Comparison of ENCODE assay signal across 16 cellular contexts in genomic region chr5:114319236-114319635, GRCh38. TPM values are rescaled to one million over a fixed set of nuclear protein-coding genes. Genes with fewer than 3 reads are reported as not detected.
A peak's percentile ranks its signal among the peaks of the same experiment; 100 is the strongest.
DNase-seq lines count a peak whose midpoint lies in the region; ATAC-seq and TF ChIP-seq lines count a peak whose summit lies in the region.
"Had no signal": no experiment of that assay in that cellular context is flagged by ENCODE, and none has a peak within 500 bp of the region (broad histone marks: within the 10 kb centered on the region; RNA-seq: fewer than 3 reads in every experiment).

No MANE protein-coding gene starts in this region.

- H3K27ac ChIP-seq in left ventricle myocardium inferior (replicated peaks) (peak overlapping the region; percentile 73), heart right ventricle (peak overlapping the region in 5 of 10 donors; percentile 28 to 81 (median 53)), foreskin keratinocyte (peak overlapping the region; percentile 65), trophoblast cell (ENCODE audit: low read depth, low read length) (no peak overlapping the region)
- H3K27ac ChIP-seq: 22Rv1 had no signal

- no peaks in the 10 kb centered on the region for H3K79me1 ChIP-seq in trophoblast cell (ENCODE audit: low read length)

- no peak overlapping the region for H2BK5ac ChIP-seq in trophoblast cell (ENCODE audit: low read depth, low read length, poor library complexity)

- no peak overlapping the region for H4K91ac ChIP-seq in trophoblast cell (ENCODE audit: low read depth, low read length)

- CTCF ChIA-PET in HEK293T (lab: Yijun Ruan, JAX) = no interaction called here

- no peak overlapping the region for H3K9ac ChIP-seq in trophoblast cell (ENCODE audit: low read length)

- H3K27me3 ChIP-seq in left ventricle myocardium inferior (ENCODE audit: low read depth) (no peaks in the 10 kb centered on the region), heart right ventricle (no peaks in the 10 kb centered on the region), foreskin keratinocyte (peaks cover 3% of the 10 kb centered on the region), trophoblast cell (ENCODE audit: insufficient read depth, low read length) (no peaks in the 10 kb centered on the region)

- H3K36me3 Mint-ChIP-seq in HFFc6 (ENCODE audit: low read depth) = peaks cover 23% of the 10 kb centered on the region

- no peak overlapping the region for H2BK12ac ChIP-seq in trophoblast cell (ENCODE audit: low read length)

- no peaks in the 10 kb centered on the region for H3K9me3 ChIP-seq in left ventricle myocardium inferior (replicated peaks)
- H3K9me3 ChIP-seq in heart right ventricle = no peaks in the 10 kb centered on the region
- no peaks in the 10 kb centered on the region for H3K9me3 ChIP-seq in trophoblast cell (ENCODE audit: insufficient read depth, low read depth, low read length)

- H3K79me2 ChIP-seq in trophoblast cell (ENCODE audit: control insufficient read depth, insufficient read depth, low read length, poor library complexity) = no peaks in the 10 kb centered on the region

- no peaks in the 10 kb centered on the region for H3K9me3 Mint-ChIP-seq in HFFc6
- H3K9me3 Mint-ChIP-seq: CD4-positive, alpha-beta T cell; GM23338 had no signal

- peaks cover 70% of the 10 kb centered on the region for H3K4me1 Mint-ChIP-seq in HFFc6 (ENCODE audit: low read depth)
- H3K4me1 Mint-ChIP-seq: GM23338 had no signal

- H3K18ac ChIP-seq in trophoblast cell (ENCODE audit: low read length) = no peak overlapping the region

- ATAC-seq in heart right ventricle (no peak), foreskin keratinocyte (peak; percentile 41), GM21528 (IDR thresholded peaks at IDR 0.05; ENCODE audit: low FRiP score, unreplicated experiment) (no peak)
- ATAC-seq: GM12878, GM23338 had no signal

- H3K4me3 Mint-ChIP-seq in HFFc6 = no peak overlapping the region; the same call in 1 of the 2 replicates
- H3K4me3 Mint-ChIP-seq: CD4-positive, alpha-beta T cell; GM23338 had no signal

- no peak for TF ChIP-seq CTCF in left ventricle myocardium inferior (IDR thresholded peaks at IDR 0.05; ENCODE audit: borderline replicate concordance)
- TF ChIP-seq CTCF in heart right ventricle (IDR thresholded peaks at IDR 0.05) = no peak
- no peak for TF ChIP-seq CTCF in HFFc6 (IDR thresholded peaks at IDR 0.05)
- TF ChIP-seq CTCF in foreskin keratinocyte (conservative IDR thresholded peaks at IDR 0.05) = no peak

- no peak overlapping the region for H3K4ac ChIP-seq in trophoblast cell (ENCODE audit: low read depth, low read length)

- H2AFZ ChIP-seq in trophoblast cell (ENCODE audit: insufficient read depth, low read length, poor library complexity) = no peak overlapping the region
- H2AFZ ChIP-seq: GM23338 had no signal

- no peak overlapping the region for H3K4me2 ChIP-seq in trophoblast cell (ENCODE audit: low read length)
- H3K4me2 ChIP-seq: GM23338 had no signal

- H2BK120ac ChIP-seq in trophoblast cell (ENCODE audit: insufficient read depth, low read length, poor library complexity) = no peak overlapping the region

- no peak overlapping the region for H3K4me3 ChIP-seq in left ventricle myocardium inferior
- no peak overlapping the region for H3K4me3 ChIP-seq in heart right ventricle
- no peak overlapping the region for H3K4me3 ChIP-seq in trophoblast cell (ENCODE audit: low read depth, low read length)
- H3K4me3 ChIP-seq: GM12878, GM23338 had no signal

- no peaks in the 10 kb centered on the region for H3K36me3 ChIP-seq in left ventricle myocardium inferior
- no peaks in the 10 kb centered on the region for H3K36me3 ChIP-seq in heart right ventricle
- H3K36me3 ChIP-seq in trophoblast cell (ENCODE audit: control insufficient read depth in 1 of 2, insufficient read depth in 2 of 2, low read length in 2 of 2) = no peaks in the 10 kb centered on the region

- H3K4me1 ChIP-seq in left ventricle myocardium inferior (peaks cover 24% of the 10 kb centered on the region), heart right ventricle (peaks cover 0 to 37% (median 0%) of the 10 kb centered on the region in 9 donors), foreskin keratinocyte (peaks cover 11% of the 10 kb centered on the region), trophoblast cell (ENCODE audit: control insufficient read depth in 1 of 2, insufficient read depth in 2 of 2, low read length in 2 of 2) (no peaks in the 10 kb centered on the region)

- H4K12ac ChIP-seq in trophoblast cell (ENCODE audit: low read depth, low read length) = no peak overlapping the region

- H3K27me3 Mint-ChIP-seq in HFFc6 (ENCODE audit: insufficient read depth) = no peaks in the 10 kb centered on the region
- H3K27me3 Mint-ChIP-seq: CD4-positive, alpha-beta T cell had no signal

- no peak overlapping the region for H3K23ac ChIP-seq in trophoblast cell (ENCODE audit: low read length)

- H4K8ac ChIP-seq in trophoblast cell (ENCODE audit: low read depth, low read length) = no peak overlapping the region

- peak overlapping the region; percentile 93; the same call in 1 of the 2 replicates for H3K27ac Mint-ChIP-seq in HFFc6
- H3K27ac Mint-ChIP-seq: CD4-positive, alpha-beta T cell; GM23338 had no signal

- no peak overlapping the region for H2AK5ac ChIP-seq in trophoblast cell (ENCODE audit: low read length)

- 73 to 76% methylated on average over 1 of the region's 1 CpG for WGBS in heart right ventricle, 2 donors
- no CpG with 5 or more reads among the region's 1 CpG for whole genome bisulfite sequencing in trophoblast cell (ENCODE audit: extremely low coverage, insufficient coverage, insufficient read length)

- intact Hi-C loops in left ventricle myocardium inferior (cut with micrococcal nuclease) (no loop called here), heart right ventricle (cut with DNase I) (loop anchor here in 2 of 10 donors (10.0 kb wide), 2 partner anchors 126 to 134 kb away; no protein-coding TSS in a partner anchor)

- POLR2A ChIA-PET in HEK293T (lab: Yijun Ruan, JAX) = no interaction called here

- H3K14ac ChIP-seq in trophoblast cell (ENCODE audit: low read length) = peak overlapping the region; percentile 24

- no peak for DNase-seq in left ventricle myocardium inferior
- no peak for DNase-seq in heart right ventricle
- no peak for DNase-seq in HFFc6
- no peak for DNase-seq in foreskin keratinocyte
- no peak for DNase-seq in trophoblast cell
- no peak for DNase-seq in activated CD4-positive, alpha-beta T cell treated with anti-CD3 and anti-CD28 coated beads for 4 hours
- no peak for DNase-seq in HEK293T (ENCODE audit: extremely low spot score)
- DNase-seq: CD4-positive, alpha-beta T cell; COR-L47; H7 had no signal

TF ChIP-seq in HEK293T, 16 proteins besides CTCF, POLR2A, EP300 and RAD21:
- TF ChIP-seq CTBP1 (IDR thresholded peaks at IDR 0.05; ENCODE audit: borderline replicate concordance) = no peak

RNA-seq across cellular contexts. Expression of gene KCNN2, which starts 42.6 kb away (rescaled TPM):
- total RNA-seq in left ventricle myocardium inferior (7.2 TPM), heart right ventricle (10 to 100 TPM in 1 of 10 donors, 1 to 10 TPM in 9; 4.7 to 10.7 (median 7.6) TPM), foreskin keratinocyte (0.11 and 0.14 TPM in 2 replicates)
- polyA plus RNA-seq in heart right ventricle (1 to 10 TPM; 1.0 to 9.6 TPM), foreskin keratinocyte (0.06 and 0.11 TPM in 2 replicates)
- 10 to 100 TPM; 13.9 to 51.6 (median 47.0) TPM for total RNA-seq in HFFc6 (2021; fragmentation: NEBNext Ultra II Directional; extraction: Animal tissue kit (Norgen Biotek cat#: 25700))
- 0.99 and 1.0 TPM in 2 replicates for polyA plus RNA-seq in trophoblast cell (2013)
- total RNA-seq: CD4-positive, alpha-beta T cell; G401; HT1080 had no signal
